ENCODE assay signal across 8 cellular contexts in the genomic region with DNA sequence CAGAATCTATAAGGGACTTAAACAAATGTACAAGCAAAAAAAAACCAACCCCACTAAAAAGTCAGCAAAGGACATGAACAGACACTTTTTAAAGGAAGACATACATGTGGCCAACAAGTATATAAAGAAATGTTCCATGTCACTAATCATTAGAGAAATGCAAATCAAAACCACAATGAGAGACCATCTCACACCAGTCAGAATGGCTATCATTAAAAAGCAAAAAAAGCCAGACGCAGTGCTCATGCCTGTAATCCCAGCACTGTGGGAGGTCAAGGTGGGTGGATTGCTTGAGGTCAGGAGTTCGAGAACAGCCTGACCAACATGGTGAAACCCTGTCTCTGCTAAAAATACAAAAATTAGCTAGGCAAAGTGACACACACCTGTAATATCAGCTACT. TPM values are rescaled to one million over a fixed set of nuclear protein-coding genes. Genes with fewer than 3 reads are reported as not detected.
A peak's percentile ranks its signal among the peaks of the same experiment; 100 is the strongest.
DNase-seq lines count a peak whose midpoint lies in the region; ATAC-seq, FAIRE-seq and TF ChIP-seq lines count a peak whose summit lies in the region.
"Not testable (repeated sequence)": the region's sequence is repeated elsewhere in the genome, so short reads cannot be mapped to it uniquely, and the experiment has no call there.

No MANE protein-coding gene starts in this region.

- not testable (repeated sequence) for H3K4me3 ChIP-seq in GM06990 (replicated peaks; ENCODE audit: low read depth, low read length)
- 0 out of 2 replicates have a peak overlapping the region, but pooled peaks have one; percentile 17 for H3K4me3 ChIP-seq in GM12878

- H3K4me2 ChIP-seq in GM12878 (ENCODE audit: control insufficient read depth, insufficient read depth), result peak overlapping the region; percentile 25; the same call in 1 of the 2 replicates

- not testable (repeated sequence) for TF ChIP-seq RAD21 in GM12878 (IDR thresholded peaks at IDR 0.05; ENCODE audit: insufficient read depth, low read depth, low read length)

- H3K27ac ChIP-seq in GM12878 (ENCODE audit: control insufficient read depth, insufficient read depth), result 0 out of 2 replicates have a peak overlapping the region, but pooled peaks have one; percentile 39

- intact Hi-C loops in GM12878 (cut with micrococcal nuclease; ENCODE audit: unreplicated experiment), result not testable (repeated sequence)

- not testable (repeated sequence) for TF ChIP-seq CTCF in GM06990 (IDR thresholded peaks at IDR 0.05; ENCODE audit: insufficient read depth, low read length, poor library complexity, severe bottlenecking); GM12878 (IDR thresholded peaks at IDR 0.05 in 2 of 3, conservative IDR thresholded peaks at IDR 0.05 in 1 of 3; ENCODE audit: control insufficient read depth in 2 of 3, extremely low read depth in 1 of 3, insufficient read depth in 1 of 3, low read depth in 3 of 3, low read length in 3 of 3)

- in situ Hi-C loops in GM12878 (cut with MboI), result not testable (repeated sequence)

- H3K27me3 ChIP-seq in GM06990 (replicated peaks; ENCODE audit: control insufficient read depth, insufficient read depth, low read length); GM12878 (replicated peaks in 1 of 2; ENCODE audit: control insufficient read depth in 2 of 2, insufficient read depth in 2 of 2, low read length in 1 of 2): not testable (repeated sequence)

- DNase-seq in GM06990 (ENCODE audit: extremely low read depth, insufficient read length), result peak; percentile 21
- peak; percentile 25 for DNase-seq in GM12878 (ENCODE audit: low read depth, low spot score)

- POLR2A ChIA-PET in GM12878 (lab: Charles Lee), result not testable (repeated sequence)

- H3K4me1 ChIP-seq in GM12878 (ENCODE audit: control insufficient read depth, insufficient read depth, low read length), result not testable (repeated sequence)

- ATAC-seq in GM18517 (IDR thresholded peaks at IDR 0.05; ENCODE audit: unreplicated experiment) (peak; percentile 84), GM19023 (IDR thresholded peaks at IDR 0.05; ENCODE audit: unreplicated experiment) (peak; percentile 67), GM19467 (IDR thresholded peaks at IDR 0.05; ENCODE audit: unreplicated experiment) (peak; percentile 75), HG02678 (IDR thresholded peaks at IDR 0.05; ENCODE audit: unreplicated experiment) (peak; percentile 65), HG03060 (IDR thresholded peaks at IDR 0.05; ENCODE audit: low read depth, unreplicated experiment) (peak; percentile 84), HG03469 (IDR thresholded peaks at IDR 0.05; ENCODE audit: unreplicated experiment) (peak; percentile 49), GM12878 (peak; percentile 87)

- TF ChIP-seq EP300 in GM12878 (IDR thresholded peaks at IDR 0.05; ENCODE audit: borderline replicate concordance in 1 of 2, control insufficient read depth in 1 of 2, low read depth in 2 of 2, low read length in 2 of 2), result not testable (repeated sequence)

- not testable (repeated sequence) for BruUV-seq in GM12878 (replicated peaks; lab: Mats Ljungman, UMichigan)

- SMC1A ChIA-PET in GM12878 (lab: Charles Lee; ENCODE audit: uncharacterized antibody, unreplicated experiment), result interaction anchor here (1.1 kb wide), 1 partner anchor 10 kb away, joined by 3 read pairs; no protein-coding TSS in a partner anchor

- H2AFZ ChIP-seq in GM12878 (ENCODE audit: control insufficient read depth, low read depth, low read length), result not testable (repeated sequence)

- not testable (repeated sequence) for H3K9me3 ChIP-seq in GM12878 (replicated peaks; ENCODE audit: control insufficient read depth, insufficient read depth, low read length)

- H3K9ac ChIP-seq in GM12878 (ENCODE audit: control insufficient read depth, insufficient read depth, low read length), result not testable (repeated sequence)

- WGBS in GM12878 (ENCODE audit: insufficient coverage, insufficient replicate concordance, low lambda C conversion rate, missing lambda C conversion rate), result 0% methylated on average over 2 of the region's 2 CpGs

- CTCF ChIA-PET in GM12878 (lab: Yijun Ruan, JAX), result not testable (repeated sequence)

- not testable (repeated sequence) for FAIRE-seq in GM12878 (lab: Jason Lieb, UNC)

- not testable (repeated sequence) for H3K36me3 ChIP-seq in GM06990 (ENCODE audit: control insufficient read depth, insufficient read depth, low read length); GM12878 (ENCODE audit: control insufficient read depth in 2 of 2, insufficient read depth in 2 of 2, low read length in 1 of 2)

- not testable (repeated sequence) for H4K20me1 ChIP-seq in GM12878 (ENCODE audit: control insufficient read depth, insufficient read depth)

- RAD21 ChIA-PET in GM12878 (lab: Charles Lee; ENCODE audit: unreplicated experiment), result not testable (repeated sequence)

- TF ChIP-seq POLR2A in GM12878 (IDR thresholded peaks at IDR 0.05; ENCODE audit: low read depth, low read length), result not testable (repeated sequence)

- not testable (repeated sequence) for H3K79me2 ChIP-seq in GM12878 (ENCODE audit: control insufficient read depth, insufficient read depth, low read length)

TF ChIP-seq in GM12878, 131 proteins besides CTCF, POLR2A, EP300 and RAD21 (continues in another document):
- peak; percentile 68 for TF ChIP-seq NR2F1 (conservative IDR thresholded peaks at IDR 0.05)
- peak; percentile 75 for TF ChIP-seq RUNX3 (IDR thresholded peaks at IDR 0.05; ENCODE audit: low read length)
- peak; percentile 65 for TF ChIP-seq MTA2 (IDR thresholded peaks at IDR 0.05; ENCODE audit: low read depth)
- TF ChIP-seq IKZF2 (IDR thresholded peaks at IDR 0.05), result peak in 1 of 2 experiments; percentile 29; a peak in 1 of 4 replicates
- peak; percentile 24; the same call in 1 of the 2 replicates for TF ChIP-seq CREM (IDR thresholded peaks at IDR 0.05; ENCODE audit: low read depth)

RNA-seq across cellular contexts. Expression of a gene that starts 29.3 kb away (rescaled TPM):
- total RNA-seq in GM12878 (2013; cell fraction: nucleolus; rRNA removed), result 162 and 182 TPM in 2 replicates
- total RNA-seq in GM12878 (2014; rRNA removed) (1,153 and 1,203 TPM in 2 replicates), GM12878 (2014; rRNA removed; fragmentation: Illumina TruSeq; extraction: Trizol) (3,751 and 3,758 TPM in 2 replicates), GM12878 (2021) (1,747 and 1,749 TPM in 2 replicates)
- polyA plus RNA-seq in GM12878 (2011; ENCODE audit: low read depth), result 2,030 TPM
- polyA plus RNA-seq in GM12878 (2011; rRNA removed) (1,565 and 1,921 TPM in 2 replicates), GM12878 (2014; fragmentation: Illumina TruSeq; extraction: Trizol) (3,148 and 4,027 TPM in 2 replicates), GM12878 (2014; fragmentation: Nextera tagmentation; extraction: Ambion mirVana) (1,000 to 10,000 TPM; 8,593 to 9,760 TPM), GM12878 (2014; rRNA removed) (1,319 and 1,648 TPM in 2 replicates), GM12878 (2016; fragmentation: Nextera tagmentation; extraction: Ambion mirVana) (100 to 1,000 TPM; 817 to 826 TPM)
- 809 and 915 TPM in 2 replicates for polyA plus RNA-seq in GM12878 (2011; cell fraction: cytosol; rRNA removed)
- polyA plus RNA-seq in GM12878 (2011; cell fraction: nucleus; rRNA removed), result 342 and 414 TPM in 2 replicates
- polyA plus RNA-seq in GM12878 (2012), result 2,808 and 3,410 TPM in 2 replicates
- polyA minus RNA-seq in GM12878 (2011; rRNA and poly(A)+ RNA removed), result 150 and 230 TPM in 2 replicates
- polyA minus RNA-seq in GM12878 (2011; cell fraction: cytosol; rRNA and poly(A)+ RNA removed), result 186 and 240 TPM in 2 replicates
- 110 and 148 TPM in 2 replicates for polyA minus RNA-seq in GM12878 (2011; cell fraction: nucleus; rRNA and poly(A)+ RNA removed)

RNA-seq across cellular contexts. Expression of a gene that starts 48.5 kb away (rescaled TPM):
- 0.25 and 0.32 TPM in 2 replicates for total RNA-seq in GM12878 (2013; cell fraction: nucleolus; rRNA removed)
- total RNA-seq in GM12878 (2014; rRNA removed) (0.85 and 1.4 TPM in 2 replicates), GM12878 (2014; rRNA removed; fragmentation: Illumina TruSeq; extraction: Trizol) (0.41 and 0.45 TPM in 2 replicates), GM12878 (2021) (0.29 and 0.41 TPM in 2 replicates)
- polyA plus RNA-seq in GM12878 (2011; ENCODE audit: low read depth), result 0.22 TPM
- polyA plus RNA-seq in GM12878 (2011; rRNA removed) (0.14 and 0.35 TPM in 2 replicates), GM12878 (2014; fragmentation: Illumina TruSeq; extraction: Trizol) (0.27 and 1.3 TPM in 2 replicates), GM12878 (2014; fragmentation: Nextera tagmentation; extraction: Ambion mirVana) (under 1 TPM in 1 of 2 experiments, not detected in 1; 0.04 TPM), GM12878 (2014; rRNA removed) (0.77 and 0.91 TPM in 2 replicates), GM12878 (2016; fragmentation: Nextera tagmentation; extraction: Ambion mirVana) (under 1 TPM; 0.10 to 0.39 TPM)
- polyA plus RNA-seq in GM12878 (2011; cell fraction: cytosol; rRNA removed), result 0.12 and 0.25 TPM in 2 replicates
- 0.89 and 0.99 TPM in 2 replicates for polyA plus RNA-seq in GM12878 (2011; cell fraction: nucleus; rRNA removed)
- polyA plus RNA-seq in GM12878 (2012), result 0.26 and 0.97 TPM in 2 replicates
- polyA minus RNA-seq in GM12878 (2011; rRNA and poly(A)+ RNA removed), result 2.4 TPM in 1 of 2 replicates, not detected in the other
- not detected in 2 replicates for polyA minus RNA-seq in GM12878 (2011; cell fraction: cytosol; rRNA and poly(A)+ RNA removed)
- 0.38 TPM in 1 of 2 replicates, not detected in the other for polyA minus RNA-seq in GM12878 (2011; cell fraction: nucleus; rRNA and poly(A)+ RNA removed)

RNA-seq across cellular contexts. Expression of a gene that starts 50.5 kb away (rescaled TPM):
- total RNA-seq in GM12878 (2013; cell fraction: nucleolus; rRNA removed), result 56.8 and 62.0 TPM in 2 replicates
- total RNA-seq in GM12878 (2014; rRNA removed) (23.6 and 25.7 TPM in 2 replicates), GM12878 (2014; rRNA removed; fragmentation: Illumina TruSeq; extraction: Trizol) (30.8 and 33.9 TPM in 2 replicates), GM12878 (2021) (28.4 and 30.7 TPM in 2 replicates)
- polyA plus RNA-seq in GM12878 (2011; ENCODE audit: low read depth), result 16.7 TPM
- polyA plus RNA-seq in GM12878 (2011; rRNA removed) (25.6 and 43.0 TPM in 2 replicates), GM12878 (2014; fragmentation: Illumina TruSeq; extraction: Trizol) (32.2 and 43.5 TPM in 2 replicates), GM12878 (2014; fragmentation: Nextera tagmentation; extraction: Ambion mirVana) (1 to 10 TPM; 3.5 to 9.1 TPM), GM12878 (2014; rRNA removed) (21.0 and 22.6 TPM in 2 replicates), GM12878 (2016; fragmentation: Nextera tagmentation; extraction: Ambion mirVana) (10 to 100 TPM in 1 of 2 experiments, 1 to 10 TPM in 1; 6.4 to 29.6 TPM)
- polyA plus RNA-seq in GM12878 (2011; cell fraction: cytosol; rRNA removed), result 6.6 and 7.8 TPM in 2 replicates
- 9.3 and 10.5 TPM in 2 replicates for polyA plus RNA-seq in GM12878 (2011; cell fraction: nucleus; rRNA removed)
- 19.5 and 25.3 TPM in 2 replicates for polyA plus RNA-seq in GM12878 (2012)
- 12.4 and 18.1 TPM in 2 replicates for polyA minus RNA-seq in GM12878 (2011; rRNA and poly(A)+ RNA removed)
- 5.6 and 8.2 TPM in 2 replicates for polyA minus RNA-seq in GM12878 (2011; cell fraction: cytosol; rRNA and poly(A)+ RNA removed)
- 10.9 and 12.2 TPM in 2 replicates for polyA minus RNA-seq in GM12878 (2011; cell fraction: nucleus; rRNA and poly(A)+ RNA removed)
